In the genomic region with DNA sequence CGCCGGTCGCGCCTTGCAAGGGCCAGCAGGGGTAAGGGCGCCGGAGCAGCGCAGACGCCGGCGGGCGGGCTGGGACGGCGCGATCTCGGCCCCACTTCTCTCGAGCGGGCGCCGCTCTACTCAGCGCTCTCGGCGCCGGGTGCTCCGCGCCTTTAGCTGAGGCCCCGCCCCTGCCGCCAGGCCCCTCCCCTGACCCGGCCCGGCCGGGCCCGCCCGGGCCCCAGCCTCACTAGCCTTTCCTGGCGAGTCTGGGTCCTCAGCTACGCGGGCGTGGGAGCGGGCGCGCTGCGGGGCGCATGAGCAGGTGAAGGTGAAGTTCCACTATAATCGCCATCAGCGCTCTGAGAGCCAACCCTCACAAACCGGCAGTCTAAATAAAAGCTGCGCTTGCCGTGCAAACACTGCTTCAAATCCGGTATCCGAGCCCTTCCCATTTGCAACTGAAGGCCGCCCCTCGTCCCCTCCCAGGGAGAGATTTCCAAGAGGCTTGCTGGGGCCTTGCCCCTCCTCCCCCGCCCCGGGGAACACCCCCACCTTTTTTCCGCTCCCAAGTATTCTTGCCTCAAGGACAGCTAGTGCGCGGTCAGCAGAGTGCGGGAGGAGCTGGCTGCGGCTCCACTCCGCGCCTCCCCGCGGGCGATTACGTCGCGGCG, we compare ENCODE assay signal across 2 cellular contexts.
TF ChIP-seq lines count a peak whose summit lies in the region.

RPP25 (minus strand) TSS at position 125 of the 653 bp plus-strand sequence. CDS start 189 bp downstream, outside the sequence.

TF ChIP-seq in IMR-90, 13 proteins besides CTCF, POLR2A, EP300 and RAD21:
- no peak for TF ChIP-seq MAFK (IDR thresholded peaks at IDR 0.05; ENCODE audit: low read depth, low read length)
- no peak for TF ChIP-seq RCOR1 (IDR thresholded peaks at IDR 0.05; ENCODE audit: insufficient replicate concordance, low read length)
- no peak for TF ChIP-seq CEBPB (IDR thresholded peaks at IDR 0.05; ENCODE audit: low read depth, low read length)
- TF ChIP-seq SMC3 (IDR thresholded peaks at IDR 0.05; ENCODE audit: low read depth, low read length) = no peak
TF ChIP-seq in IMR-90: peak in this region for 0.

TF ChIP-seq in SK-N-SH, 30 proteins besides CTCF, POLR2A, EP300 and RAD21:
- TF ChIP-seq FOXM1 (IDR thresholded peaks at IDR 0.05; ENCODE audit: low read depth) (no peak), JUND (IDR thresholded peaks at IDR 0.05) (no peak), MEF2A (IDR thresholded peaks at IDR 0.05; ENCODE audit: borderline replicate concordance, low read depth) (no peak), ELF1 (IDR thresholded peaks at IDR 0.05) (no peak), PBX3 (IDR thresholded peaks at IDR 0.05) (no peak), POLR2AphosphoS5 (IDR thresholded peaks at IDR 0.05; ENCODE audit: low read depth, low read length) (peak; percentile 31; the same call in 1 of the 2 replicates)
- TF ChIP-seq, protein P1, sequence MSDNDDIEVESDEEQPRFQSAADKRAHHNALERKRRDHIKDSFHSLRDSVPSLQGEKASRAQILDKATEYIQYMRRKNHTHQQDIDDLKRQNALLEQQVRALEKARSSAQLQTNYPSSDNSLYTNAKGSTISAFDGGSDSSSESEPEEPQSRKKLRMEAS (IDR thresholded peaks at IDR 0.05; ENCODE audit: low read depth) = no peak
- TF ChIP-seq, protein P2, sequence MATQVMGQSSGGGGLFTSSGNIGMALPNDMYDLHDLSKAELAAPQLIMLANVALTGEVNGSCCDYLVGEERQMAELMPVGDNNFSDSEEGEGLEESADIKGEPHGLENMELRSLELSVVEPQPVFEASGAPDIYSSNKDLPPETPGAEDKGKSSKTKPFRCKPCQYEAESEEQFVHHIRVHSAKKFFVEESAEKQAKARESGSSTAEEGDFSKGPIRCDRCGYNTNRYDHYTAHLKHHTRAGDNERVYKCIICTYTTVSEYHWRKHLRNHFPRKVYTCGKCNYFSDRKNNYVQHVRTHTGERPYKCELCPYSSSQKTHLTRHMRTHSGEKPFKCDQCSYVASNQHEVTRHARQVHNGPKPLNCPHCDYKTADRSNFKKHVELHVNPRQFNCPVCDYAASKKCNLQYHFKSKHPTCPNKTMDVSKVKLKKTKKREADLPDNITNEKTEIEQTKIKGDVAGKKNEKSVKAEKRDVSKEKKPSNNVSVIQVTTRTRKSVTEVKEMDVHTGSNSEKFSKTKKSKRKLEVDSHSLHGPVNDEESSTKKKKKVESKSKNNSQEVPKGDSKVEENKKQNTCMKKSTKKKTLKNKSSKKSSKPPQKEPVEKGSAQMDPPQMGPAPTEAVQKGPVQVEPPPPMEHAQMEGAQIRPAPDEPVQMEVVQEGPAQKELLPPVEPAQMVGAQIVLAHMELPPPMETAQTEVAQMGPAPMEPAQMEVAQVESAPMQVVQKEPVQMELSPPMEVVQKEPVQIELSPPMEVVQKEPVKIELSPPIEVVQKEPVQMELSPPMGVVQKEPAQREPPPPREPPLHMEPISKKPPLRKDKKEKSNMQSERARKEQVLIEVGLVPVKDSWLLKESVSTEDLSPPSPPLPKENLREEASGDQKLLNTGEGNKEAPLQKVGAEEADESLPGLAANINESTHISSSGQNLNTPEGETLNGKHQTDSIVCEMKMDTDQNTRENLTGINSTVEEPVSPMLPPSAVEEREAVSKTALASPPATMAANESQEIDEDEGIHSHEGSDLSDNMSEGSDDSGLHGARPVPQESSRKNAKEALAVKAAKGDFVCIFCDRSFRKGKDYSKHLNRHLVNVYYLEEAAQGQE (IDR thresholded peaks at IDR 0.05; ENCODE audit: low read depth, low read length) = no peak
- TF ChIP-seq, protein P3, sequence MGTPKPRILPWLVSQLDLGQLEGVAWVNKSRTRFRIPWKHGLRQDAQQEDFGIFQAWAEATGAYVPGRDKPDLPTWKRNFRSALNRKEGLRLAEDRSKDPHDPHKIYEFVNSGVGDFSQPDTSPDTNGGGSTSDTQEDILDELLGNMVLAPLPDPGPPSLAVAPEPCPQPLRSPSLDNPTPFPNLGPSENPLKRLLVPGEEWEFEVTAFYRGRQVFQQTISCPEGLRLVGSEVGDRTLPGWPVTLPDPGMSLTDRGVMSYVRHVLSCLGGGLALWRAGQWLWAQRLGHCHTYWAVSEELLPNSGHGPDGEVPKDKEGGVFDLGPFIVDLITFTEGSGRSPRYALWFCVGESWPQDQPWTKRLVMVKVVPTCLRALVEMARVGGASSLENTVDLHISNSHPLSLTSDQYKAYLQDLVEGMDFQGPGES (IDR thresholded peaks at IDR 0.05; ENCODE audit: low read depth, low read length) = no peak
